In the genomic region with DNA sequence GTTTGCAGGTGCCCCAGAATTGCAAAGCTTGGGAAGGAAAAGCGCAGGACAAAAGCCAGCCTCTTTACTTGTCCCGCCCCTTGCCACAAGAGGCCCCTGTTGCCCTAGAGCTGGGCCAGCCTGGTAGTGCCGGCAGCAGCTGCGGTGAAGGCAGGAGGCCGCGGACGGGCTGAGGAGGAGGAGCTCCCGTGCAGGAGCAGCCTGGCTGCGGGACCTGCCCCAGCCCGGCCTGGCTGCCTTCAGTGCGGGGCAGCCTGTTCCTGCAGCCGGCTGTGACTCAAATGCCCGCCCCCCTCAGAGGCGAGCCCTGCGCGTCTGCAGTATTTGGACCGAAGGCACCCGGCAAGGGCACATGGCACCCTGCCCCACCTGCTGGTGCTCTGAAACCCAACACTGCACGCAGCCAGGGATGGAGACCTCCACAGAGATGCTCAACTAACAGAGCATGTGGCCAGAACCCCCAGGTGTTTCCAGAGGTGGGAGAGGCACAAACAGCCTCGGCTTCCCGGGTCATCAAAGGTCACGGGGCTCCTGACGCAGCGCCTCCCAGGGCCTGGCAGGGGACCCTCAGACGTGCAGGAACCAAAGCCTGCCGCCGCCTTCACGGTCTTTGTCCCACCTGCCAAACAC, we compare ENCODE assay signal across 9 cellular contexts. TPM values are rescaled to one million over a fixed set of nuclear protein-coding genes. Genes with fewer than 3 reads are reported as not detected.
DNase-seq lines count a peak whose midpoint lies in the region; ATAC-seq and TF ChIP-seq lines count a peak whose summit lies in the region.
"Had no signal": no experiment of that assay in that cellular context is flagged by ENCODE, and none has a peak within 500 bp of the region (broad histone marks: within the 10 kb centered on the region; RNA-seq: fewer than 3 reads in every experiment).

No MANE protein-coding gene starts in this region.

- ATAC-seq in GM19438 (IDR thresholded peaks at IDR 0.05; ENCODE audit: low read depth, unreplicated experiment) (peak; percentile 68), HG03469 (IDR thresholded peaks at IDR 0.05; ENCODE audit: unreplicated experiment) (peak; percentile 45)

- no peaks in the 10 kb centered on the region for H3K27me3 ChIP-seq in SK-N-SH (ENCODE audit: insufficient read depth)

- POLR2A ChIA-PET in SK-N-SH (lab: Yijun Ruan, JAX) = no interaction called here

- CTCF ChIA-PET in SK-N-SH (lab: Yijun Ruan, JAX) = interaction anchor here (0.7 to 1.9 kb wide), 2 partner anchors 9 to 52 kb away, joined by 4 to 6 read pairs; no protein-coding TSS in a partner anchor

- DNase-seq in DMS53 (lab: John Stamatoyannopoulos, UW) = peak; percentile 84
- DNase-seq in SK-N-SH = peak; percentile 46
- peak; percentile 64 to 86 for DNase-seq in cerebellar nuclear complex (lab: John Stamatoyannopoulos, UW)
- DNase-seq in kidney tubule cell (ENCODE audit: low spot score) = peak; percentile 77
- DNase-seq in stimulated activated CD4-positive, alpha-beta T cell treated with anti-CD3 and anti-CD28 coated beads, Interleukin-4, amount 100 ng/mL, for 48 hours (ENCODE audit: low read depth in 2 of 2) = peak; percentile 10 to 25
- no peak for DNase-seq in NCI-H1417 treated with DMSO at 0.1 percent for 48 hours (lab: John Stamatoyannopoulos, UW)

- H3K9me3 ChIP-seq in SK-N-SH = no peaks in the 10 kb centered on the region

- 87% methylated on average over 11 of the region's 28 CpGs for WGBS in SK-N-SH (ENCODE audit: low lambda C conversion rate)

- no peak overlapping the region; a peak in 1 of 4 replicates for H3K27ac ChIP-seq in SK-N-SH (ENCODE audit: low read depth in 2 of 2, low read length in 1 of 2)
- H3K27ac ChIP-seq: SK-N-MC had no signal

- H3K9ac ChIP-seq in SK-N-SH = no peak overlapping the region

- H3K4me1 ChIP-seq in SK-N-SH (ENCODE audit: control insufficient read depth in 1 of 2, insufficient read depth in 2 of 2, low read depth in 1 of 2, low read length in 1 of 2) = peaks cover 0 to 20% of the 10 kb centered on the region in 2 experiments; a peak in 1 of 4 replicates

- H3K79me2 ChIP-seq in SK-N-SH (ENCODE audit: insufficient read depth) = no peaks in the 10 kb centered on the region

- no peak overlapping the region; a peak in 1 of 4 replicates for H3K4me3 ChIP-seq in SK-N-SH (ENCODE audit: low read depth in 2 of 2, low read length in 1 of 2)
- H3K4me3 ChIP-seq: SK-N-MC had no signal

- H3K4me2 ChIP-seq in SK-N-SH = no peak overlapping the region

- no peaks in the 10 kb centered on the region for H4K20me1 ChIP-seq in SK-N-SH (ENCODE audit: insufficient read depth)

- no peak for TF ChIP-seq RAD21 in SK-N-SH (IDR thresholded peaks at IDR 0.05; ENCODE audit: low read length)

- no peak overlapping the region for H2AFZ ChIP-seq in SK-N-SH (ENCODE audit: low read depth)

- peaks cover 6% of the 10 kb centered on the region for H3F3A ChIP-seq in SK-N-SH (replicated peaks; ENCODE audit: insufficient read depth)

- no peak for TF ChIP-seq CTCF in SK-N-SH (IDR thresholded peaks at IDR 0.05)

- H3K36me3 ChIP-seq in SK-N-SH (replicated peaks in 1 of 2; ENCODE audit: control insufficient read depth in 1 of 2, insufficient read depth in 2 of 2, low read length in 1 of 2) = peaks cover 15 to 46% of the 10 kb centered on the region in 2 experiments

- no peaks in the 10 kb centered on the region for H3K9me2 ChIP-seq in SK-N-SH

- TF ChIP-seq EP300 in SK-N-SH (IDR thresholded peaks at IDR 0.05; ENCODE audit: borderline replicate concordance in 1 of 2, low read depth in 1 of 2, low read length in 1 of 2) = no peak

TF ChIP-seq in SK-N-SH, 30 proteins besides CTCF, POLR2A, EP300 and RAD21:
- TF ChIP-seq GATA2 (CRISPR knock-in tag; IDR thresholded peaks at IDR 0.05) = no peak
- TF ChIP-seq, protein P1, sequence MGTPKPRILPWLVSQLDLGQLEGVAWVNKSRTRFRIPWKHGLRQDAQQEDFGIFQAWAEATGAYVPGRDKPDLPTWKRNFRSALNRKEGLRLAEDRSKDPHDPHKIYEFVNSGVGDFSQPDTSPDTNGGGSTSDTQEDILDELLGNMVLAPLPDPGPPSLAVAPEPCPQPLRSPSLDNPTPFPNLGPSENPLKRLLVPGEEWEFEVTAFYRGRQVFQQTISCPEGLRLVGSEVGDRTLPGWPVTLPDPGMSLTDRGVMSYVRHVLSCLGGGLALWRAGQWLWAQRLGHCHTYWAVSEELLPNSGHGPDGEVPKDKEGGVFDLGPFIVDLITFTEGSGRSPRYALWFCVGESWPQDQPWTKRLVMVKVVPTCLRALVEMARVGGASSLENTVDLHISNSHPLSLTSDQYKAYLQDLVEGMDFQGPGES (IDR thresholded peaks at IDR 0.05; ENCODE audit: low read depth, low read length) = no peak
- no peak for TF ChIP-seq TEAD4 (IDR thresholded peaks at IDR 0.05; ENCODE audit: borderline replicate concordance, insufficient read depth)
- no peak for TF ChIP-seq NRF1 (IDR thresholded peaks at IDR 0.05; ENCODE audit: low read depth, low read length)
- TF ChIP-seq SIN3A (IDR thresholded peaks at IDR 0.05; ENCODE audit: borderline replicate concordance, low read depth, low read length) = no peak
- no peak for TF ChIP-seq MEF2A (IDR thresholded peaks at IDR 0.05; ENCODE audit: borderline replicate concordance, low read depth)
- TF ChIP-seq SMC3 (IDR thresholded peaks at IDR 0.05; ENCODE audit: low read depth, low read length) = no peak
- no peak for TF ChIP-seq FOSL2 (IDR thresholded peaks at IDR 0.05; ENCODE audit: borderline replicate concordance, low read depth)
- no peak for TF ChIP-seq FOXJ3 (CRISPR knock-in tag; IDR thresholded peaks at IDR 0.05)
- TF ChIP-seq POLR2AphosphoS5 (IDR thresholded peaks at IDR 0.05; ENCODE audit: low read depth, low read length) = no peak
- no peak for TF ChIP-seq TCF12 (IDR thresholded peaks at IDR 0.05)
- no peak for TF ChIP-seq CHD2 (IDR thresholded peaks at IDR 0.05; ENCODE audit: low read length, partially characterized antibody)
TF ChIP-seq in SK-N-SH: peak in this region for 0.

RNA-seq across cellular contexts. Expression of gene NAXD, which starts 29.7 kb away (rescaled TPM):
- polyA plus RNA-seq in SK-N-SH (2012; rRNA removed) = 32.4 and 39.8 TPM in 2 replicates
- 19.9 and 25.5 TPM in 2 replicates for polyA plus RNA-seq in SK-N-SH (2012; cell fraction: cytosol; rRNA removed)
- 97.8 and 104 TPM in 2 replicates for polyA plus RNA-seq in SK-N-SH (2012; cell fraction: nucleus; rRNA removed)
